In genomic region chr2:216724190-216724589, GRCh38 we compare ENCODE assay signal across 25 cellular contexts. TPM values are rescaled to one million over a fixed set of nuclear protein-coding genes. Genes with fewer than 3 reads are reported as not detected.
"Had no signal": no experiment of that assay in that cellular context is flagged by ENCODE, and none has a peak within 500 bp of the region (broad histone marks: within the 10 kb centered on the region; RNA-seq: fewer than 3 reads in every experiment).

No MANE protein-coding gene starts in this region.

- ATAC-seq: activated T-cell treated with anti-CD3 and anti-CD28 coated beads, Interleukin-2, amount 50 U/mL, for 4 hours had no signal

- FAIRE-seq: TTC549 had no signal

- DNase-seq: activated B cell treated with CpG ODN at 0.5 μM for 24 hours; activated CD4-positive, alpha-beta memory T cell treated with anti-CD3 and anti-CD28 coated beads for 36 hours; activated CD4-positive, alpha-beta T cell treated with anti-CD3 and anti-CD28 coated beads for 1 hour; activated CD4-positive, alpha-beta T cell treated with anti-CD3 and anti-CD28 coated beads, Interleukin-2, amount 10 ng/mL, durations not matched to agents 7 days and 5 days; activated CD8-positive, alpha-beta memory T cell treated with anti-CD3 and anti-CD28 coated beads for 24 hours; activated effector memory CD4-positive, alpha-beta T cell treated with anti-CD3 and anti-CD28 coated beads, Interleukin-2, amount 50 U/mL, for 16 hours; activated naive CD4-positive, alpha-beta T cell treated with anti-CD3 and anti-CD28 coated beads for 36 hours; activated naive CD8-positive, alpha-beta T cell treated with anti-CD3 and anti-CD28 coated beads for 36 hours; activated T-cell treated with anti-CD3 and anti-CD28 coated beads, Interleukin-2, amount 50 U/mL, for 4 hours; anterior cingulate cortex; caudate nucleus; IMR-90; Kasumi-1; KBM-7; NCI-H1092; NCI-H1417 treated with DMSO at 0.1 percent for 48 hours; NCI-H1694 treated with DMSO at 0.1 percent for 48 hours; NCI-H2029 treated with DMSO at 0.1 percent for 48 hours; NCI-H446; NCI-H524; Peyer's patch; SHP77 treated with DMSO at 0.1 percent for 48 hours; T-helper 2 cell; T1000 had no signal

- H3K4me3 ChIP-seq: Peyer's patch had no signal

- H3K9me3 ChIP-seq: Peyer's patch had no signal

- H3K4me1 ChIP-seq: Peyer's patch had no signal

- H3K36me3 ChIP-seq: Peyer's patch had no signal

- H3K27ac ChIP-seq: Peyer's patch had no signal

- H3K27me3 ChIP-seq: Peyer's patch had no signal

RNA-seq across cellular contexts. Expression of gene IGFBP5, which starts 28.8 kb away (rescaled TPM):
- total RNA-seq: activated B cell treated with CpG ODN at 0.5 μM for 24 hours; activated CD4-positive, alpha-beta memory T cell treated with anti-CD3 and anti-CD28 coated beads for 36 hours; activated CD4-positive, alpha-beta T cell treated with anti-CD3 and anti-CD28 coated beads, Interleukin-2, amount 10 ng/mL, durations not matched to agents 7 days and 5 days; activated naive CD4-positive, alpha-beta T cell treated with anti-CD3 and anti-CD28 coated beads for 36 hours; activated naive CD8-positive, alpha-beta T cell treated with anti-CD3 and anti-CD28 coated beads for 36 hours had no signal
